In the genomic region with DNA sequence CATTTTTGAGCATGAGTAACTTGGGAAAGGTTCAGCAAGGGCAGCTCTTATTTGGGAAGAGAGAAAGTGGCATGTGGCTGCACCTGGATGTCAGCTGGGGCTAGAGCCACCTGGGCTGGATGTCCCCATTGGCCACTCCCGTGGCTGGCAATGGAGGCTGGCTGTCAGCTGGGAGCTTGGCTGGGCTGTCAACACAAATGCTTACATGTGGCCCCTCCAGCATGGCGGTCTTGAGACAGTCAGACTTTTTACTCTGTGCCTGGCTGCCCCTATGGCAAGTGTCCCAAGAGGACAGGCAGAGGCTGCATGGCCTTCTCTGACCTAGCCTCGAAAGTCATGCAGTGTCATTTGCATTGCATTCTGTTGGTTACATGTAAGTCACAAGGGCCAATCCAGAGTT, we compare ENCODE assay signal across 21 cellular contexts.
DNase-seq lines count a peak whose midpoint lies in the region; ATAC-seq, FAIRE-seq and TF ChIP-seq lines count a peak whose summit lies in the region.
"Had no signal": no experiment of that assay in that cellular context is flagged by ENCODE, and none has a peak within 500 bp of the region (broad histone marks: within the 10 kb centered on the region; RNA-seq: fewer than 3 reads in every experiment).

No MANE protein-coding gene starts in this region.

- peak; percentile 7 for DNase-seq in left cardiac atrium
- DNase-seq in cardiac septum (ENCODE audit: low spot score), result no peak
- DNase-seq in kidney, result peak; percentile 53
- peak; percentile 4 to 34 for DNase-seq in psoas muscle
- no peak for DNase-seq in NCI-H1694 treated with DMSO at 0.1 percent for 48 hours (lab: John Stamatoyannopoulos, UW)
- DNase-seq in HT-29 (ENCODE audit: low spot score), result no peak
- DNase-seq: H9, Kasumi-1, NCI-H1092 treated with DMSO at 0.1 percent for 48 hours, NCI-H1436, NCI-H187 treated with DMSO at 0.1 percent for 48 hours, NCI-H2171 treated with DMSO at 0.1 percent for 48 hours, NCI-H524, NCI-H748 treated with DMSO at 0.1 percent for 48 hours, SJCRH30 had no signal

- TF ChIP-seq CTCF in kidney (IDR thresholded peaks at IDR 0.05; ENCODE audit: borderline replicate concordance, extremely low read depth, insufficient read depth) (no peak), psoas muscle (IDR thresholded peaks at IDR 0.05) (no peak)

- H3K27me3 ChIP-seq in psoas muscle (ENCODE audit: insufficient read depth in 3 of 3, low read length in 2 of 3), result peaks cover 0 to 30% (median 10%) of the 10 kb centered on the region in 3 donors
- H3K27me3 ChIP-seq: SJCRH30 had no signal

- H3K9ac ChIP-seq in kidney (ENCODE audit: low read length in 2 of 2), result no peak overlapping the region

- FAIRE-seq in kidney (lab: Jason Lieb, UNC), result no peak
- FAIRE-seq: GM18507, HTR-8/SVneo, K562, RCC 7860 had no signal

- peaks cover 7 to 10% of the 10 kb centered on the region in 2 donors for H3K9me3 ChIP-seq in kidney (ENCODE audit: control insufficient read depth in 1 of 2, low read length in 2 of 2)
- peaks cover 11% of the 10 kb centered on the region for H3K9me3 ChIP-seq in psoas muscle

- ATAC-seq in left cardiac atrium (no peak), psoas muscle (no peak), HG03457 (IDR thresholded peaks at IDR 0.05; ENCODE audit: unreplicated experiment) (no peak)
- ATAC-seq: GM23338, K562 had no signal

- intact Hi-C loops in left cardiac atrium (cut with DNase I) (no loop called here), cardiac septum (cut with DNase I) (no loop called here), kidney (cut with DNase I) (no loop called here), psoas muscle (cut with DNase I) (no loop called here)

- 50 to 55% (median 50%) methylated on average over 3 of the region's 3 CpGs for WGBS in psoas muscle, 3 donors

- peaks cover 0 to under 1% of the 10 kb centered on the region in 2 donors for H3K4me1 ChIP-seq in kidney (ENCODE audit: control insufficient read depth in 1 of 2, insufficient read depth in 1 of 2, low read depth in 1 of 2, low read length in 2 of 2)
- no peaks in the 10 kb centered on the region for H3K4me1 ChIP-seq in psoas muscle
- H3K4me1 ChIP-seq: SJCRH30 had no signal

- H3K36me3 ChIP-seq in kidney (ENCODE audit: control insufficient read depth in 1 of 2, insufficient read depth in 2 of 2, low read length in 2 of 2) (no peaks in the 10 kb centered on the region), psoas muscle (ENCODE audit: insufficient read depth in 1 of 2, low read depth in 1 of 2) (no peaks in the 10 kb centered on the region)
- H3K36me3 ChIP-seq: SJCRH30 had no signal

- H3K27ac ChIP-seq in kidney (ENCODE audit: low read depth in 2 of 2, low read length in 2 of 2), result no peak overlapping the region
- H3K27ac ChIP-seq in psoas muscle, result no peak overlapping the region
- H3K27ac ChIP-seq: SJCRH30 had no signal

- H3K4me3 ChIP-seq in kidney (ENCODE audit: low read length in 2 of 2) (no peak overlapping the region), psoas muscle (no peak overlapping the region)
- H3K4me3 ChIP-seq: GM23338, K562, SJCRH30 had no signal

Comparison
In these comparisons a context has a peak if more than half of its experiments do, and no peak if none do; other contexts are left out.
1. DNase-seq: peak in left cardiac atrium (single experiment), kidney (single experiment) and psoas muscle (2 of 2); none in cardiac septum (single experiment), NCI-H1694 treated with DMSO at 0.1 percent for 48 hours (single experiment) and HT-29 (single experiment).